Comparison of ENCODE assay signal across 10 cellular contexts in the genomic region with DNA sequence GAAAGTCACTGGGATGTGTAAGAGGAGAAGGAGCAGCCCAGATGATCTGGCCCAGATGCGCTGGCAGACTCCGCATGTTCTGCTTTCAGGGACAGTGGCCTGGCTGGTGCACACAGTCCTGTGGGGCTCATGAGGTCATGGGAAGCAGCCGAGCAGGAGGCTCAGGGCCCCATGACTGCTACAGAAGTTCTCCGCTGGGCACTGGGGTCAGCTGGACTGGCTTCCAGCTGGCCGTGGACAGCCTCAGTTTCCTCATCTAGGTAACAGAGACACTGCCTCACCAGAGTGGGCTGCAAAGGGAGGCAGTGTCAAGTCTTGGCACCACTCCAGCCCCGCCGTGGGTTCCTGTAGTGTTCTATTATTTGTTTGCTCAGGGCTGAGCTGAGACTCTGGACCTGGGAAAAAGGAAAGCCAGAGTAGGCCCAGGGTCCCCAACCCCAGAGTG. TPM values are rescaled to one million over a fixed set of nuclear protein-coding genes. Genes with fewer than 3 reads are reported as not detected.
DNase-seq lines count a peak whose midpoint lies in the region; ATAC-seq lines count a peak whose summit lies in the region.
"Had no signal": no experiment of that assay in that cellular context is flagged by ENCODE, and none has a peak within 500 bp of the region (broad histone marks: within the 10 kb centered on the region; RNA-seq: fewer than 3 reads in every experiment).

No MANE protein-coding gene starts in this region.

- peak overlapping the region in 6 of 11 experiments; percentile 3 to 52 (median 12); a peak in 5 of 22 replicates for H3K27ac ChIP-seq in BLaER1 treated with 17β-estradiol and CSF1 and Interleukin-3, amounts not matched to agents 10 nM and 100 nM

- H3K36me3 Mint-ChIP-seq in activated naive CD8-positive, alpha-beta T cell = peaks cover 15% of the 10 kb centered on the region

- no peak overlapping the region for H3K4me3 ChIP-seq in BLaER1 treated with 17β-estradiol and CSF1 and Interleukin-3, amounts not matched to agents 10 nM and 100 nM

- peaks cover 81 to 100% (median 92%) of the 10 kb centered on the region in 11 experiments for H4K20me1 ChIP-seq in BLaER1 treated with 17β-estradiol and CSF1 and Interleukin-3, amounts not matched to agents 10 nM and 100 nM

- H3K36me3 ChIP-seq in BLaER1 treated with 17β-estradiol and CSF1 and Interleukin-3, amounts not matched to agents 10 nM and 100 nM = peaks cover 72 to 86% (median 78%) of the 10 kb centered on the region in 11 experiments

- peak overlapping the region; percentile 91 for H3K4me3 Mint-ChIP-seq in activated naive CD8-positive, alpha-beta T cell

- no peaks in the 10 kb centered on the region for H3K27me3 ChIP-seq in BLaER1 treated with 17β-estradiol and CSF1 and Interleukin-3, amounts not matched to agents 10 nM and 100 nM

- no peaks in the 10 kb centered on the region for H3K27me3 Mint-ChIP-seq in activated naive CD8-positive, alpha-beta T cell

- H3K9ac ChIP-seq in BLaER1 treated with 17β-estradiol and CSF1 and Interleukin-3, amounts not matched to agents 10 nM and 100 nM = peak overlapping the region in 5 of 11 experiments; percentile 4 to 44 (median 26); a peak in 2 of 22 replicates

- peak overlapping the region; percentile 100 for H3K27ac Mint-ChIP-seq in activated naive CD8-positive, alpha-beta T cell

- peaks cover 94% of the 10 kb centered on the region for H3K4me1 Mint-ChIP-seq in activated naive CD8-positive, alpha-beta T cell (ENCODE audit: low read depth)

- peak overlapping the region in 6 of 11 experiments; percentile 24 to 81 (median 73); a peak in 10 of 22 replicates for H3K4me2 ChIP-seq in BLaER1 treated with 17β-estradiol and CSF1 and Interleukin-3, amounts not matched to agents 10 nM and 100 nM

- peaks cover 0 to 8% (median 0%) of the 10 kb centered on the region in 11 experiments; a peak in 4 of 22 replicates for H3K9me3 ChIP-seq in BLaER1 treated with 17β-estradiol and CSF1 and Interleukin-3, amounts not matched to agents 10 nM and 100 nM (replicated peaks in 1 of 11)

- H3K9me3 Mint-ChIP-seq in activated naive CD8-positive, alpha-beta T cell (ENCODE audit: low read depth) = no peaks in the 10 kb centered on the region

- peaks cover 63 to 95% (median 79%) of the 10 kb centered on the region in 10 experiments for H3K4me1 ChIP-seq in BLaER1 treated with 17β-estradiol and CSF1 and Interleukin-3, amounts not matched to agents 10 nM and 100 nM

- DNase-seq in left cardiac atrium = peak; percentile 86
- DNase-seq in posterior vena cava (ENCODE audit: low spot score) = peak; percentile 94
- no peak for DNase-seq in NCI-H748 (lab: John Stamatoyannopoulos, UW; ENCODE audit: unreplicated experiment)
- no peak for DNase-seq in cerebellar cortex (ENCODE audit: low spot score)
- DNase-seq in DMS 273 treated with DMSO at 0.1 percent for 48 hours (lab: John Stamatoyannopoulos, UW) = no peak
- DNase-seq: activated gamma-delta T cell, GF-D8 had no signal

- ATAC-seq in left cardiac atrium (peak; percentile 80 to 81), HG03175 (IDR thresholded peaks at IDR 0.05; ENCODE audit: unreplicated experiment) (no peak)

- intact Hi-C loops in left cardiac atrium (cut with DNase I) = loop anchor here in 1 of 2 donors (10.0 kb wide), 1 partner anchor 48 kb away; the partner anchor contains the start of gene MED15
- intact Hi-C loops in posterior vena cava (cut with DNase I) = loop anchor here (5.0 to 10.0 kb wide), 2 partner anchors 40 to 1098 kb away; no protein-coding TSS in a partner anchor

RNA-seq across cellular contexts. Expression of gene MED15, which starts 45.1 kb away (rescaled TPM):
- total RNA-seq in left cardiac atrium (10 to 100 TPM; 42.7 to 47.9 TPM), posterior vena cava (10 to 100 TPM; 75.9 to 80.5 TPM)

RNA-seq across cellular contexts. Expression of gene KLHL22, which starts 56.9 kb away (rescaled TPM):
- 10 to 100 TPM; 18.7 to 19.6 TPM for total RNA-seq in left cardiac atrium
- 10 to 100 TPM; 16.3 to 20.0 TPM for total RNA-seq in posterior vena cava

Comparison
In these comparisons a context has a peak if more than half of its experiments do, and no peak if none do; other contexts are left out.
1. DNase-seq: peak in left cardiac atrium (single experiment) and posterior vena cava (single experiment); none in NCI-H748 (single experiment), cerebellar cortex (single experiment) and DMS 273 treated with DMSO at 0.1 percent for 48 hours (single experiment).